In genomic region chr5:39072915-39073758, GRCh38 we compare ENCODE assay signal across 8 cellular contexts. TPM values are rescaled to one million over a fixed set of nuclear protein-coding genes. Genes with fewer than 3 reads are reported as not detected.
DNase-seq lines count a peak whose midpoint lies in the region; ATAC-seq and TF ChIP-seq lines count a peak whose summit lies in the region.

No MANE protein-coding gene starts in this region.

- DNase-seq in DMS153 treated with DMSO at 0.1 percent for 48 hours (lab: John Stamatoyannopoulos, UW; ENCODE audit: unreplicated experiment) (peak; percentile 56), HT1080 (ENCODE audit: low read depth) (peak; percentile 61), RPMI8226 (peak; percentile 71), head of caudate nucleus (peak in 39 of 42 donors; percentile 13 to 77 (median 45)), osteoblast (ENCODE audit: insufficient read length, low spot score, missing footprints) (peak; percentile 79), thyroid gland (peak; percentile 42 to 48)
- DNase-seq in activated naive CD4-positive, alpha-beta T cell treated with anti-CD3 and anti-CD28 coated beads, Interleukin-2, amount 10 ng/mL, durations not matched to agents 7 days and 5 days = peak; percentile 79

- peaks cover 33% of the 10 kb centered on the region for H3K36me3 Mint-ChIP-seq in activated naive CD4-positive, alpha-beta T cell treated with anti-CD3 and anti-CD28 coated beads, Interleukin-2, amount 10 ng/mL, durations not matched to agents 7 days and 5 days

- H3K4me1 Mint-ChIP-seq in activated naive CD4-positive, alpha-beta T cell treated with anti-CD3 and anti-CD28 coated beads, Interleukin-2, amount 10 ng/mL, durations not matched to agents 7 days and 5 days = peaks cover 55% of the 10 kb centered on the region

- H4K20me1 ChIP-seq in osteoblast (ENCODE audit: insufficient read depth, low read length) = peaks cover 27% of the 10 kb centered on the region

- H3K27me3 Mint-ChIP-seq in activated naive CD4-positive, alpha-beta T cell treated with anti-CD3 and anti-CD28 coated beads, Interleukin-2, amount 10 ng/mL, durations not matched to agents 7 days and 5 days = peaks cover 6% of the 10 kb centered on the region

- peaks cover 61% of the 10 kb centered on the region for H3K79me2 ChIP-seq in osteoblast (ENCODE audit: insufficient read depth, low read length)

- H3K4me1 ChIP-seq in osteoblast (ENCODE audit: insufficient read depth, low read length) = peaks cover 18% of the 10 kb centered on the region
- peaks cover 11 to 17% of the 10 kb centered on the region in 2 donors for H3K4me1 ChIP-seq in thyroid gland

- H3K4me2 ChIP-seq in osteoblast (ENCODE audit: insufficient read depth, low read length) = peak overlapping the region; percentile 92

- H3K9me3 ChIP-seq in osteoblast (ENCODE audit: low read depth, low read length) (no peaks in the 10 kb centered on the region), thyroid gland (no peaks in the 10 kb centered on the region)

- peak; percentile 39 for ATAC-seq in GM21381 (IDR thresholded peaks at IDR 0.05; ENCODE audit: unreplicated experiment)

- no peak for TF ChIP-seq POLR2A in thyroid gland (IDR thresholded peaks at IDR 0.05)

- peaks cover 7% of the 10 kb centered on the region for H3K27me3 ChIP-seq in osteoblast (ENCODE audit: insufficient read depth, low read length)
- H3K27me3 ChIP-seq in thyroid gland = no peaks in the 10 kb centered on the region

- H3K4me3 Mint-ChIP-seq in activated naive CD4-positive, alpha-beta T cell treated with anti-CD3 and anti-CD28 coated beads, Interleukin-2, amount 10 ng/mL, durations not matched to agents 7 days and 5 days = peak overlapping the region; percentile 91

- WGBS in thyroid gland, 2 donors = 7% methylated on average over 27 of the region's 27 CpGs

- H3K36me3 ChIP-seq in osteoblast (ENCODE audit: insufficient read depth, low read length) (peaks cover 5% of the 10 kb centered on the region), thyroid gland (no peaks in the 10 kb centered on the region)

- H3K4me3 ChIP-seq in osteoblast (ENCODE audit: insufficient read depth, low read length) (peak overlapping the region; percentile 91), thyroid gland (replicated peaks in 1 of 3) (peak overlapping the region; percentile 83 to 99 (median 92))

- CTCF ChIA-PET in activated naive CD4-positive, alpha-beta T cell treated with anti-CD3 and anti-CD28 coated beads, Interleukin-2, amount 10 ng/mL, durations not matched to agents 7 days and 5 days (lab: Charles Lee) = interaction anchor here (1.6 to 2.6 kb wide), 2 partner anchors 8 to 144 kb away, joined by 7 to 10 read pairs; no protein-coding TSS in a partner anchor

- H2AFZ ChIP-seq in osteoblast (ENCODE audit: low read length) = peak overlapping the region; percentile 83

- TF ChIP-seq CTCF in osteoblast (IDR thresholded peaks at IDR 0.05; ENCODE audit: extremely low read depth, low read depth, low read length) (no peak), thyroid gland (IDR thresholded peaks at IDR 0.05) (no peak)

- intact Hi-C loops in head of caudate nucleus (cut with DNase I) (loop anchor here (5.0 kb wide), 1 partner anchor 81 kb away; no protein-coding TSS in a partner anchor), thyroid gland (cut with DNase I) (no loop called here)

- peak overlapping the region; percentile 98 for H3K27ac Mint-ChIP-seq in activated naive CD4-positive, alpha-beta T cell treated with anti-CD3 and anti-CD28 coated beads, Interleukin-2, amount 10 ng/mL, durations not matched to agents 7 days and 5 days

- no peaks in the 10 kb centered on the region for H3K9me3 Mint-ChIP-seq in activated naive CD4-positive, alpha-beta T cell treated with anti-CD3 and anti-CD28 coated beads, Interleukin-2, amount 10 ng/mL, durations not matched to agents 7 days and 5 days

- H3K27ac ChIP-seq in osteoblast (ENCODE audit: low read depth, low read length) (peak overlapping the region; percentile 75), thyroid gland (peak overlapping the region; percentile 98)

RNA-seq across cellular contexts. Expression of gene RICTOR, which starts 1.1 kb away (rescaled TPM):
- 7.4 and 8.2 TPM in 2 replicates for total RNA-seq in HT1080 (2014; rRNA removed; shearing (Covaris generic))
- polyA plus RNA-seq in HT1080 (2015; cell fraction: cytosol; rRNA removed) = 3.8 and 6.1 TPM in 2 replicates
- 27.2 and 29.9 TPM in 2 replicates for polyA plus RNA-seq in HT1080 (2015; cell fraction: nucleus; rRNA removed)
- total RNA-seq in osteoblast (46.7 and 50.7 TPM in 2 replicates), thyroid gland (10 to 100 TPM; 47.8 to 87.5 (median 51.2) TPM)

Comparison
In these comparisons a context has a peak if more than half of its experiments do, and no peak if none do; other contexts are left out.
1. Peak in every context shown above with its lines: DNase-seq, ATAC-seq, H3K4me3 ChIP-seq and H3K27ac ChIP-seq.